21 cellular contexts compared by ENCODE assay signal in the genomic region with DNA sequence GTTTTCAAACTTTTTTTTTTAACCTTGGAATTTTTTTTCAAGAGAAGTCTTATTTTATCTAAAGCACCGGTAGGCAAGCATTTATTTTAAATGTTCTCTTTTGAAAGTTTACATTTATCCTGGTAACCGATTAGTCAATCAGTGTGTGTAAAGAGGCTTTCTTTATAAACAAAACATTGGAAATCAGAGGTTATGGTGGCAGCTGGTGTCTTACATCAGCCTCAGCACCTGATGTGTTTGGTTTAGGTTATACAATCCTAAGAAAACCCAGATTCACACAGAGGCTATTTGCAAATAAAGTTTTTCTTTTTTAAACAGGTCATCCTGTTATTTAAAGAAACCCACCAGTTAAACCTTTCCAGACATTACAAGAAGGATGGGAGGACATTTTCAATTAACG.
"Had no signal": no experiment of that assay in that cellular context is flagged by ENCODE, and none has a peak within 500 bp of the region (broad histone marks: within the 10 kb centered on the region; RNA-seq: fewer than 3 reads in every experiment).

No MANE protein-coding gene starts in this region.

- H3K4me2 ChIP-seq: SK-N-SH had no signal

- H3K4me3 ChIP-seq: MG63, SJCRH30 had no signal

- ATAC-seq: activated CD4-positive, alpha-beta T cell treated with anti-CD3 and anti-CD28 coated beads for 36 hours; activated T-helper 17 cell treated with anti-CD3 and anti-CD28 coated beads, Interleukin-2, amount 50 U/mL, for 72 hours had no signal

- H3K9me3 ChIP-seq: MG63, SJCRH30, SK-N-SH had no signal

- H3K9me2 ChIP-seq: SK-N-SH had no signal

- H3K27ac ChIP-seq: SJCRH30, VCaP had no signal

- DNase-seq: activated CD4-positive, alpha-beta memory T cell treated with anti-CD3 and anti-CD28 coated beads, Interleukin-2, amount 10 ng/mL, durations not matched to agents 7 days and 5 days; activated CD4-positive, alpha-beta T cell treated with anti-CD3 and anti-CD28 coated beads for 36 hours; activated CD4-positive, alpha-beta T cell treated with anti-CD3 and anti-CD28 coated beads, Interleukin-2, amount 50 U/mL, for 1 hour; activated gamma-delta T cell; activated naive CD4-positive, alpha-beta T cell treated with anti-CD3 and anti-CD28 coated beads for 36 hours; activated T-cell treated with anti-CD3 and anti-CD28 coated beads for 4 hours; activated T-cell treated with anti-CD3 and anti-CD28 coated beads, Interleukin-2, amount 50 U/mL, for 48 hours; amygdala; MG63; MV-4-11; NCI-H1105 treated with DMSO at 0.1 percent for 48 hours; NCI-H1436 treated with DMSO at 0.1 percent for 48 hours; NCI-H187; NCI-H2081 treated with DMSO at 0.1 percent for 48 hours; NCI-H345; NCI-H82; SK-N-SH; T-helper 1 cell had no signal

- H3K36me3 ChIP-seq: MG63, SJCRH30 had no signal

- H3K27me3 ChIP-seq: SJCRH30 had no signal
